ENCODE assay signal across 1 cellular context in genomic region chr2:43070676-43071491, GRCh38.
TF ChIP-seq lines count a peak whose summit lies in the region.

No MANE protein-coding gene starts in this region.

TF ChIP-seq in liver, 16 proteins besides CTCF, POLR2A, EP300 and RAD21 (continued from another document):
- TF ChIP-seq JUND (IDR thresholded peaks at IDR 0.05), result no peak
